In genomic region chr7:130902755-130903357, GRCh38 we compare ENCODE assay signal across 9 cellular contexts.
A peak's percentile ranks its signal among the peaks of the same experiment; 100 is the strongest.
DNase-seq lines count a peak whose midpoint lies in the region; ATAC-seq and TF ChIP-seq lines count a peak whose summit lies in the region.
"Had no signal": no experiment of that assay in that cellular context is flagged by ENCODE, and none has a peak within 500 bp of the region (broad histone marks: within the 10 kb centered on the region; RNA-seq: fewer than 3 reads in every experiment).

No MANE protein-coding gene starts in this region.

- peak overlapping the region; percentile 79 to 88 (median 83) for H3K27ac ChIP-seq in right lobe of liver
- H3K27ac ChIP-seq in tibial artery, result peak overlapping the region; percentile 57 to 66
- H3K27ac ChIP-seq: C4-2B had no signal

- H3K4me1 Mint-ChIP-seq in activated naive CD4-positive, alpha-beta T cell treated with anti-CD3 and anti-CD28 coated beads for 36 hours (ENCODE audit: low read depth), result peaks cover 94% of the 10 kb centered on the region
- H3K4me1 Mint-ChIP-seq in activated naive CD8-positive, alpha-beta T cell treated with anti-CD3 and anti-CD28 coated beads, Interleukin-2, amount 50 U/mL, for 24 hours, result peaks cover 98% of the 10 kb centered on the region

- no peak overlapping the region for H3K4me3 Mint-ChIP-seq in activated naive CD4-positive, alpha-beta T cell treated with anti-CD3 and anti-CD28 coated beads for 36 hours
- H3K4me3 Mint-ChIP-seq in activated naive CD8-positive, alpha-beta T cell treated with anti-CD3 and anti-CD28 coated beads, Interleukin-2, amount 50 U/mL, for 24 hours, result no peak overlapping the region

- no peaks in the 10 kb centered on the region for H3K9me3 Mint-ChIP-seq in activated naive CD4-positive, alpha-beta T cell treated with anti-CD3 and anti-CD28 coated beads for 36 hours
- H3K9me3 Mint-ChIP-seq in activated naive CD8-positive, alpha-beta T cell treated with anti-CD3 and anti-CD28 coated beads, Interleukin-2, amount 50 U/mL, for 24 hours, result no peaks in the 10 kb centered on the region

- 83% methylated on average over 2 of the region's 3 CpGs for WGBS in right lobe of liver (ENCODE audit: insufficient coverage, low coverage, low lambda C conversion rate, missing lambda C conversion rate)

- H3K27me3 Mint-ChIP-seq in activated naive CD4-positive, alpha-beta T cell treated with anti-CD3 and anti-CD28 coated beads for 36 hours (ENCODE audit: low read depth), result no peaks in the 10 kb centered on the region
- no peaks in the 10 kb centered on the region for H3K27me3 Mint-ChIP-seq in activated naive CD8-positive, alpha-beta T cell treated with anti-CD3 and anti-CD28 coated beads, Interleukin-2, amount 50 U/mL, for 24 hours

- H3K9me3 ChIP-seq in right lobe of liver, result no peaks in the 10 kb centered on the region
- no peaks in the 10 kb centered on the region for H3K9me3 ChIP-seq in tibial artery

- H3K27me3 ChIP-seq in right lobe of liver (no peaks in the 10 kb centered on the region), tibial artery (no peaks in the 10 kb centered on the region)

- H3K36me3 ChIP-seq in right lobe of liver (no peaks in the 10 kb centered on the region), tibial artery (peaks cover 0 to 13% (median 10%) of the 10 kb centered on the region in 3 donors)

- CTCF ChIA-PET in activated naive CD4-positive, alpha-beta T cell treated with anti-CD3 and anti-CD28 coated beads for 36 hours (lab: Charles Lee), result no interaction called here

- TF ChIP-seq POLR2A in right lobe of liver (IDR thresholded peaks at IDR 0.05), result no peak

- no peak for DNase-seq in activated naive CD4-positive, alpha-beta T cell treated with anti-CD3 and anti-CD28 coated beads for 36 hours
- DNase-seq in activated naive CD4-positive, alpha-beta T cell treated with anti-CD3 and anti-CD28 coated beads, Interleukin-2, amount 50 U/mL, for 16 hours, result no peak
- no peak for DNase-seq in activated naive CD8-positive, alpha-beta T cell treated with anti-CD3 and anti-CD28 coated beads, Interleukin-2, amount 50 U/mL, for 24 hours
- DNase-seq in right lobe of liver, result peak in 1 of 3 donors; percentile 15
- DNase-seq in tibial artery, result no peak
- no peak for DNase-seq in GM19240 (ENCODE audit: insufficient read length, low spot score)
- no peak for DNase-seq in NCI-H82 (lab: John Stamatoyannopoulos, UW)
- no peak for DNase-seq in NCI-H1417 (lab: John Stamatoyannopoulos, UW)

- no peak for ATAC-seq in activated naive CD8-positive, alpha-beta T cell treated with anti-CD3 and anti-CD28 coated beads, Interleukin-2, amount 50 U/mL, for 24 hours
- ATAC-seq in right lobe of liver, result no peak

- H3K4me1 ChIP-seq in right lobe of liver (peaks cover 0 to 83% (median 38%) of the 10 kb centered on the region in 4 donors), tibial artery (peaks cover 0 to 71% (median 51%) of the 10 kb centered on the region in 4 donors)

- intact Hi-C loops in activated naive CD4-positive, alpha-beta T cell treated with anti-CD3 and anti-CD28 coated beads for 36 hours (cut with micrococcal nuclease), result no loop called here
- intact Hi-C loops in right lobe of liver (cut with DNase I) (no loop called here), tibial artery (cut with DNase I; ENCODE audit: low total_unique reads) (no loop called here)

- peaks cover 60% of the 10 kb centered on the region for H3K36me3 Mint-ChIP-seq in activated naive CD4-positive, alpha-beta T cell treated with anti-CD3 and anti-CD28 coated beads for 36 hours (ENCODE audit: low read depth)
- peaks cover 82% of the 10 kb centered on the region for H3K36me3 Mint-ChIP-seq in activated naive CD8-positive, alpha-beta T cell treated with anti-CD3 and anti-CD28 coated beads, Interleukin-2, amount 50 U/mL, for 24 hours (ENCODE audit: low read depth)

- H3K4me3 ChIP-seq in right lobe of liver (no peak overlapping the region), tibial artery (no peak overlapping the region)

- TF ChIP-seq CTCF in right lobe of liver (IDR thresholded peaks at IDR 0.05) (no peak), tibial artery (IDR thresholded peaks at IDR 0.05) (no peak)

- peak overlapping the region; percentile 90 for H3K27ac Mint-ChIP-seq in activated naive CD4-positive, alpha-beta T cell treated with anti-CD3 and anti-CD28 coated beads for 36 hours
- H3K27ac Mint-ChIP-seq in activated naive CD8-positive, alpha-beta T cell treated with anti-CD3 and anti-CD28 coated beads, Interleukin-2, amount 50 U/mL, for 24 hours, result peak overlapping the region; percentile 94
